26 cellular contexts compared by ENCODE assay signal in the genomic region with DNA sequence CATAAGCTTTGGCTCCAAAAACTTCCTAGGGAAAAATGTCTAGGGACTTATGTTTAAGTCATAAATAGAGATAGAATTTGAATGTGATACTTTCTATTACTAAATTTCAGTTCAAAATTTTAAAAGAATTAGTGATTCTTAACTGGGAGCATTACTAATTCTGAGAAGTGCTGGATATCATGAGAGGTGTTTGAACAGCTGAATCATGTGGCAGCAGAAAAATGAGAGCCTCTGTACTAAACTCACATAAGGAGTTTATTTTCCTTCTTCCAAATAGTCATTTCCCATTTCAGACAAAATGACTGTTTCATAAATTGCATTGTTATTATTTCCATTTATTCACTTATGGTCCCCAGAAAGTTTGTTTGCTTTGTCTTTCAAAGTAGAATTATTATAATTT.
"Had no signal": no experiment of that assay in that cellular context is flagged by ENCODE, and none has a peak within 500 bp of the region (broad histone marks: within the 10 kb centered on the region; RNA-seq: fewer than 3 reads in every experiment).

No MANE protein-coding gene starts in this region.

- H3K4me3 ChIP-seq: breast epithelium, K562, SK-N-MC had no signal

- H3K9me3 ChIP-seq: breast epithelium had no signal

- H3K27ac ChIP-seq: breast epithelium, SK-N-MC had no signal

- H3K27me3 ChIP-seq: breast epithelium had no signal

- DNase-seq: activated B cell treated with CpG ODN at 0.5 μM for 24 hours; activated CD4-positive, alpha-beta memory T cell treated with anti-CD3 and anti-CD28 coated beads, Interleukin-2, amount 10 ng/mL, durations not matched to agents 7 days and 5 days; activated CD4-positive, alpha-beta T cell treated with anti-CD3 and anti-CD28 coated beads for 1 hour; activated CD4-positive, alpha-beta T cell treated with anti-CD3 and anti-CD28 coated beads, Interleukin-2, amount 50 U/mL, for 1 hour; activated gamma-delta T cell; activated naive CD4-positive, alpha-beta T cell treated with anti-CD3 and anti-CD28 coated beads, Interleukin-2, amount 50 U/mL, for 16 hours; aorta; central memory CD4-positive, alpha-beta T cell; Karpas-422; NCI-H1105 treated with DMSO at 0.1 percent for 48 hours; NCI-H1436 treated with DMSO at 0.1 percent for 48 hours; NCI-H187; NCI-H2081 treated with DMSO at 0.1 percent for 48 hours; NCI-H446; NCI-H524 treated with DMSO at 0.1 percent for 48 hours; NCI-H748 treated with DMSO at 0.1 percent for 48 hours; RPMI8226; T-cell; T-helper 2 cell; T1000 had no signal

- FAIRE-seq: K562, TTC549 had no signal

- H3K27ac Mint-ChIP-seq: activated B cell treated with CpG ODN at 0.5 μM for 24 hours; activated CD4-positive, alpha-beta memory T cell treated with anti-CD3 and anti-CD28 coated beads, Interleukin-2, amount 10 ng/mL, durations not matched to agents 7 days and 5 days; T-cell had no signal

- H3K9me3 Mint-ChIP-seq: activated B cell treated with CpG ODN at 0.5 μM for 24 hours; activated CD4-positive, alpha-beta memory T cell treated with anti-CD3 and anti-CD28 coated beads, Interleukin-2, amount 10 ng/mL, durations not matched to agents 7 days and 5 days; T-cell had no signal

- H3K27me3 Mint-ChIP-seq: activated B cell treated with CpG ODN at 0.5 μM for 24 hours; activated CD4-positive, alpha-beta memory T cell treated with anti-CD3 and anti-CD28 coated beads, Interleukin-2, amount 10 ng/mL, durations not matched to agents 7 days and 5 days; T-cell had no signal

- H3K36me3 ChIP-seq: breast epithelium had no signal

- H3K4me3 Mint-ChIP-seq: activated B cell treated with CpG ODN at 0.5 μM for 24 hours; activated CD4-positive, alpha-beta memory T cell treated with anti-CD3 and anti-CD28 coated beads, Interleukin-2, amount 10 ng/mL, durations not matched to agents 7 days and 5 days; T-cell had no signal

- ATAC-seq: K562, Panc1, Right ventricle myocardium inferior, T-cell had no signal
